2 cellular contexts compared by ENCODE assay signal in genomic region chr1:198245379-198245778, GRCh38.
A peak's percentile ranks its signal among the peaks of the same experiment; 100 is the strongest.
TF ChIP-seq lines count a peak whose summit lies in the region.

No MANE protein-coding gene starts in this region.

TF ChIP-seq in K562, 482 proteins besides CTCF, POLR2A, EP300 and RAD21:
- TF ChIP-seq NR2C1 (IDR thresholded peaks at IDR 0.05): no peak
- 0 out of 2 replicates have a peak, but pooled peaks have one; percentile 16 for TF ChIP-seq NR2C1 (tag; IDR thresholded peaks at IDR 0.05)
- no peak for TF ChIP-seq ZNF253 (CRISPR knock-in tag; conservative IDR thresholded peaks at IDR 0.05)

TF ChIP-seq in HepG2, 621 proteins besides CTCF, POLR2A, EP300 and RAD21:
- TF ChIP-seq STAT5B (CRISPR knock-in tag; IDR thresholded peaks at IDR 0.05) (no peak), HNF4A (CRISPR knock-in tag; IDR thresholded peaks at IDR 0.05) (peak; percentile 38; the same call in 1 of the 2 replicates)
